In the genomic region with DNA sequence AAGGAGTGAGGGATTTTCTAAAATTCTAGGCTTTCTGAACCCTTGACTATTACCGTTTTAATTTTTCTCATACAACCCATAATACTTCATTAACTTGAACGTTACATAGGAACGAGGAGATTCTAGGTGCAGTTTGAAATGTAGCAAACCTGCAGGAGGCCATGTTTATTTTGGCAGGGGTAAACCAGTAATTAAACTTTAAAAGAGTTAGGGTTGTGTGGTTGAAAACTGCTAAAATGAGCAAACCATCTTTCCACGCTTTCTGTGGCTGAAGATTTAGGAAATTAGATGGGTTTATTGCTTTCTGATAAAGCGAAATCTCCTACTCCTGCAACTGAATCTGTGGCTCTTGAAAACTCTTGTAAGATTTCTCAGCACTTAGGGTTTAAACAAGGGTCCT, we compare ENCODE assay signal across 20 cellular contexts. TPM values are rescaled to one million over a fixed set of nuclear protein-coding genes. Genes with fewer than 3 reads are reported as not detected.
"Had no signal": no experiment of that assay in that cellular context is flagged by ENCODE, and none has a peak within 500 bp of the region (broad histone marks: within the 10 kb centered on the region; RNA-seq: fewer than 3 reads in every experiment).

No MANE protein-coding gene starts in this region.

- H3K4me3 Mint-ChIP-seq: immature natural killer cell; memory B cell; natural killer cell treated with Interleukin-12 subunit alpha and Interleukin-12 subunit beta and Interleukin-15 and Interleukin-18, amount 100 ng/mL, for 72 hours had no signal

- H3K4me1 Mint-ChIP-seq: immature natural killer cell had no signal

- DNase-seq: effector memory CD4-positive, alpha-beta T cell; gastrocnemius medialis; glutamatergic neuron; immature natural killer cell; left lung; lower lobe of right lung; midbrain; occipital lobe; pancreas; right cardiac atrium; stimulated activated CD4-positive, alpha-beta T cell treated with anti-CD3 and anti-CD28 coated beads, Interleukin-2, amount 100 ng/mL, for 48 hours; stimulated activated naive CD4-positive, alpha-beta T cell treated with Interleukin-2 at 50 U/mL for 16 hours; tibial artery; upper lobe of left lung; uterus had no signal

- H3K36me3 Mint-ChIP-seq: immature natural killer cell; memory B cell; natural killer cell treated with Interleukin-12 subunit alpha and Interleukin-12 subunit beta and Interleukin-15 and Interleukin-18, amount 100 ng/mL, for 72 hours had no signal

- H3K27me3 ChIP-seq: esophagus muscularis mucosa, gastrocnemius medialis, left lung, tibial artery, upper lobe of left lung, uterus had no signal

- H3K4me2 ChIP-seq: smooth muscle cell had no signal

- H3K27ac ChIP-seq: esophagus muscularis mucosa, gastrocnemius medialis, left lung, lower lobe of right lung, pancreas, tibial artery, upper lobe of left lung, uterus had no signal

- H3K9me3 Mint-ChIP-seq: immature natural killer cell; memory B cell; natural killer cell treated with Interleukin-12 subunit alpha and Interleukin-12 subunit beta and Interleukin-15 and Interleukin-18, amount 100 ng/mL, for 72 hours had no signal

- H3K36me3 ChIP-seq: esophagus muscularis mucosa, gastrocnemius medialis, left lung, lower lobe of right lung, pancreas, tibial artery, upper lobe of left lung, uterus had no signal

- H3K4me3 ChIP-seq: esophagus muscularis mucosa, gastrocnemius medialis, left lung, lower lobe of right lung, pancreas, smooth muscle cell, tibial artery, upper lobe of left lung, uterus had no signal

- ATAC-seq: gastrocnemius medialis; left lung; lower lobe of right lung; natural killer cell treated with Interleukin-12 subunit alpha and Interleukin-12 subunit beta and Interleukin-15 and Interleukin-18, amount 100 ng/mL, for 72 hours; pancreas; right cardiac atrium had no signal

- H3K4me1 ChIP-seq: esophagus muscularis mucosa, gastrocnemius medialis, left lung, lower lobe of right lung, pancreas, tibial artery, upper lobe of left lung, uterus had no signal

- H3K27me3 Mint-ChIP-seq: memory B cell, progenitor cell of endocrine pancreas had no signal

- H3K9me3 ChIP-seq: esophagus muscularis mucosa, gastrocnemius medialis, left lung, lower lobe of right lung, pancreas, tibial artery, upper lobe of left lung, uterus had no signal

- H3K27ac Mint-ChIP-seq: immature natural killer cell; memory B cell; natural killer cell treated with Interleukin-12 subunit alpha and Interleukin-12 subunit beta and Interleukin-15 and Interleukin-18, amount 100 ng/mL, for 72 hours; progenitor cell of endocrine pancreas had no signal

RNA-seq across cellular contexts. Expression of a gene that starts 1.7 kb away (rescaled TPM):
- total RNA-seq: smooth muscle cell had no signal
- polyA plus RNA-seq: immature natural killer cell, smooth muscle cell had no signal
